9 cellular contexts compared by ENCODE assay signal in the genomic region with DNA sequence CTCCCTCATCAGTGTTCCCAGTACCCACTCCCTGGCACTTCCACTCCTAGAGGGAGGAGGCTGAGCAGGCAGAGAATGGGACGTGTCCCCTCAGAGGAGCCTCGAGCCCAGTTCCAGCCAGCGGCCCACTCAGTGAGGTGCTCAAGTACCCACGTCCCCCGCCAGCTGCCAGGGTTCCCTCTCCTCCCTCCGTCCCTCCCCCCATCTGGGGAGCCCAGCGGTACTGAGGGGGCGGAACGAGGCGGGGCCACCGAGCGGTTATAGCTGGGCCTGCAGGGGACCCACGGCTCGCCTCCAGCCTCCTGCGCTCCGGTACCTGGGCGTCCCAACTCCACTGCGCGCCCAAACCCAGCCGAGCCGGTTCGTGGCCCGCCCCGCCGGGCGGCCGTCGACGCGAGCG. TPM values are rescaled to one million over a fixed set of nuclear protein-coding genes. Genes with fewer than 3 reads are reported as not detected.
DNase-seq lines count a peak whose midpoint lies in the region; ATAC-seq and TF ChIP-seq lines count a peak whose summit lies in the region.
"Had no signal": no experiment of that assay in that cellular context is flagged by ENCODE, and none has a peak within 500 bp of the region (broad histone marks: within the 10 kb centered on the region; RNA-seq: fewer than 3 reads in every experiment).

A gene (plus strand): TSS at position 286 of the 400 bp plus-strand sequence.

- WGBS in mesenchymal stem cell, result 8% methylated on average over 30 of the region's 31 CpGs

- H3K23ac ChIP-seq in mesenchymal stem cell (ENCODE audit: low read length in 2 of 2), result peak within 1 kb of the TSS in 1 of 2 experiments; percentile 68

- peak within 1 kb of the TSS; percentile 40 for H2BK15ac ChIP-seq in mesenchymal stem cell (ENCODE audit: low read depth, poor library complexity, severe bottlenecking)

- peak; percentile 31 for ATAC-seq in GM23338
- ATAC-seq in activated T-cell treated with anti-CD3 and anti-CD28 coated beads, Interleukin-2, amount 50 U/mL, for 4 hours, result peak in 1 of 2 donors; percentile 27

- no peak within 1 kb of the TSS for H2BK120ac ChIP-seq in mesenchymal stem cell (ENCODE audit: low read depth, low read length)

- H3K4me2 ChIP-seq in GM23338, result peak within 1 kb of the TSS; percentile 85
- peak within 1 kb of the TSS; percentile 50 for H3K4me2 ChIP-seq in mesenchymal stem cell (ENCODE audit: low read length, poor library complexity, severe bottlenecking)

- TF ChIP-seq CTCF in AG04450 (IDR thresholded peaks at IDR 0.05; ENCODE audit: low read depth, low read length) (no peak), GM23338 (conservative IDR thresholded peaks at IDR 0.05; ENCODE audit: low read depth in 2 of 2) (no peak)

- no peaks in the 10 kb centered on the region for H3K9me2 ChIP-seq in GM23338 (ENCODE audit: insufficient read depth)

- no peak within 1 kb of the TSS for H2BK5ac ChIP-seq in mesenchymal stem cell (ENCODE audit: low read depth, low read length, poor library complexity, severe bottlenecking)

- H3K4me1 Mint-ChIP-seq in GM23338, result peaks cover 11% of the 10 kb centered on the region
- peaks cover 14% of the 10 kb centered on the region for H3K4me1 Mint-ChIP-seq in activated T-cell treated with anti-CD3 and anti-CD28 coated beads, Interleukin-2, amount 50 U/mL, for 4 hours (ENCODE audit: low read depth)

- DNase-seq in AG04450 (ENCODE audit: low read depth, low spot score) (no peak), GM23338 (ENCODE audit: low spot score) (peak; percentile 68), mesenchymal stem cell (peak; percentile 13), cortex of kidney (lab: John Stamatoyannopoulos, UW) (no peak), NCI-H2029 treated with DMSO at 0.1 percent for 48 hours (lab: John Stamatoyannopoulos, UW) (no peak), medulla oblongata (ENCODE audit: extremely low spot score) (no peak), nucleus accumbens (lab: John Stamatoyannopoulos, UW) (no peak)
- no peak for DNase-seq in activated T-cell treated with anti-CD3 and anti-CD28 coated beads, Interleukin-2, amount 50 U/mL, for 4 hours
- DNase-seq: WERI-Rb-1 had no signal

- no peak within 1 kb of the TSS for H2AK5ac ChIP-seq in mesenchymal stem cell (ENCODE audit: low read length, severe bottlenecking)

- peaks cover 8% of the 10 kb centered on the region for H3F3A ChIP-seq in GM23338 (replicated peaks; ENCODE audit: low read depth)

- H4K8ac ChIP-seq in mesenchymal stem cell (ENCODE audit: low read length), result peak within 1 kb of the TSS; percentile 38

- H2AFZ ChIP-seq in GM23338 (peak within 1 kb of the TSS; percentile 74; the same call in 1 of the 2 replicates), mesenchymal stem cell (ENCODE audit: low read depth, low read length) (no peak within 1 kb of the TSS)

- POLR2A ChIA-PET in AG04450 (lab: Yijun Ruan, JAX), result interaction anchor here (0.6 kb wide), 1 partner anchor 136 kb away, joined by 3 read pairs; a partner anchor contains a TSS

- H2BK12ac ChIP-seq in mesenchymal stem cell (ENCODE audit: low read length in 2 of 2), result peak within 1 kb of the TSS in 1 of 2 experiments; percentile 68

- H3K4me3 ChIP-seq in AG04450 (ENCODE audit: low read depth, low read length) (peak within 1 kb of the TSS; percentile 4; the same call in 1 of the 2 replicates), GM23338 (peak within 1 kb of the TSS; percentile 62), mesenchymal stem cell (ENCODE audit: insufficient read depth in 1 of 2, low read depth in 1 of 2, low read length in 2 of 2) (peak within 1 kb of the TSS in 1 of 2 experiments; percentile 20)

- H3K36me3 Mint-ChIP-seq in GM23338 (ENCODE audit: low read depth), result peaks cover 3% of the 10 kb centered on the region; the same call in 1 of the 3 replicates
- no peaks in the 10 kb centered on the region for H3K36me3 Mint-ChIP-seq in activated T-cell treated with anti-CD3 and anti-CD28 coated beads, Interleukin-2, amount 50 U/mL, for 4 hours (ENCODE audit: insufficient read depth)

- H3K27ac ChIP-seq in AG04450 (ENCODE audit: low read depth, low read length) (no peak within 1 kb of the TSS), GM23338 (ENCODE audit: low read depth) (no peak within 1 kb of the TSS), mesenchymal stem cell (ENCODE audit: low read length, poor library complexity, severe bottlenecking) (no peak within 1 kb of the TSS)
- H3K27ac ChIP-seq: WERI-Rb-1 had no signal

- H3K27ac Mint-ChIP-seq in GM23338, result no peak within 1 kb of the TSS

- no peak within 1 kb of the TSS for H3K9ac ChIP-seq in mesenchymal stem cell (ENCODE audit: low read length)

- H3K9me3 ChIP-seq in AG04450 (ENCODE audit: control insufficient read depth, insufficient read depth, low read length) (no peaks in the 10 kb centered on the region), mesenchymal stem cell (ENCODE audit: control insufficient read depth, low read length) (no peaks in the 10 kb centered on the region)

- CTCF ChIA-PET in AG04450 (lab: Charles Lee), result interaction anchor here (1.6 kb wide), 1 partner anchor 37 kb away, joined by 3 read pairs; no protein-coding TSS in a partner anchor

- H3K4me1 ChIP-seq in GM23338 (ENCODE audit: insufficient read depth), result no peaks in the 10 kb centered on the region; the same call in 1 of the 2 replicates
- H3K4me1 ChIP-seq in mesenchymal stem cell (ENCODE audit: control insufficient read depth, insufficient read depth, low read depth, low read length), result peaks cover 34% of the 10 kb centered on the region

- H4K20me1 ChIP-seq in GM23338 (replicated peaks; ENCODE audit: insufficient read depth), result no peaks in the 10 kb centered on the region; the same call in 1 of the 2 replicates

- peak within 1 kb of the TSS in 1 of 2 experiments; percentile 29 for H3K18ac ChIP-seq in mesenchymal stem cell (ENCODE audit: low read depth in 1 of 2, low read length in 2 of 2)

- no peaks in the 10 kb centered on the region for H3K79me2 ChIP-seq in GM23338 (replicated peaks; ENCODE audit: insufficient read depth)

- H3K9me3 Mint-ChIP-seq in GM23338, result no peaks in the 10 kb centered on the region
- H3K9me3 Mint-ChIP-seq in activated T-cell treated with anti-CD3 and anti-CD28 coated beads, Interleukin-2, amount 50 U/mL, for 4 hours, result no peaks in the 10 kb centered on the region

- H3K4ac ChIP-seq in mesenchymal stem cell (ENCODE audit: low read depth in 1 of 2, low read length in 2 of 2), result peak within 1 kb of the TSS in 1 of 2 experiments; percentile 26

- peaks cover 49% of the 10 kb centered on the region for H3K27me3 Mint-ChIP-seq in GM23338 (ENCODE audit: insufficient read depth, low read depth, poor library complexity)
- H3K27me3 Mint-ChIP-seq in activated T-cell treated with anti-CD3 and anti-CD28 coated beads, Interleukin-2, amount 50 U/mL, for 4 hours (ENCODE audit: low read depth), result peaks cover 35% of the 10 kb centered on the region

- no peak within 1 kb of the TSS for H4K91ac ChIP-seq in mesenchymal stem cell (ENCODE audit: low read length)

- H3K14ac ChIP-seq in mesenchymal stem cell (ENCODE audit: low read length in 2 of 2), result peak within 1 kb of the TSS in 1 of 2 experiments; percentile 75

- H3K4me3 Mint-ChIP-seq in GM23338, result peak within 1 kb of the TSS; percentile 72
- peak within 1 kb of the TSS; percentile 53 for H3K4me3 Mint-ChIP-seq in activated T-cell treated with anti-CD3 and anti-CD28 coated beads, Interleukin-2, amount 50 U/mL, for 4 hours

- no peaks in the 10 kb centered on the region for H3K79me1 ChIP-seq in mesenchymal stem cell (replicated peaks; ENCODE audit: low read length, poor library complexity, severe bottlenecking)

- H3K36me3 ChIP-seq in GM23338 (ENCODE audit: insufficient read depth), result no peaks in the 10 kb centered on the region
- H3K36me3 ChIP-seq in mesenchymal stem cell (ENCODE audit: control insufficient read depth in 1 of 2, insufficient read depth in 2 of 2, low read depth in 1 of 2, low read length in 2 of 2), result no peaks in the 10 kb centered on the region
- H3K36me3 ChIP-seq: WERI-Rb-1 had no signal

- H3K27me3 ChIP-seq in AG04450 (ENCODE audit: control insufficient read depth, insufficient read depth, low read length) (peaks cover 5% of the 10 kb centered on the region), GM23338 (ENCODE audit: insufficient read depth) (peaks cover 49% of the 10 kb centered on the region), mesenchymal stem cell (ENCODE audit: control insufficient read depth in 1 of 2, insufficient read depth in 1 of 2, low read length in 2 of 2) (peaks cover 21 to 33% of the 10 kb centered on the region in 2 experiments)

TF ChIP-seq in GM23338, 12 proteins besides CTCF, POLR2A, EP300 and RAD21 (continues in another document):
- TF ChIP-seq ZNF114 (CRISPR knock-in tag; IDR thresholded peaks at IDR 0.05) (no peak), STAT1 (IDR thresholded peaks at IDR 0.05; ENCODE audit: unreplicated experiment) (no peak), EZH2phosphoT487 (IDR thresholded peaks at IDR 0.05; ENCODE audit: unreplicated experiment) (no peak), NANOG (IDR thresholded peaks at IDR 0.05; ENCODE audit: borderline replicate concordance) (no peak)

RNA-seq across cellular contexts. Expression of the gene that starts here (rescaled TPM):
- polyA plus RNA-seq in AG04450 (2011; rRNA removed) (0.66 and 0.94 TPM in 2 replicates), GM23338 (2016; fragmentation: Nextera tagmentation; extraction: Ambion mirVana) (37.0 and 37.6 TPM in 2 replicates)
- polyA minus RNA-seq in AG04450 (2011; rRNA and poly(A)+ RNA removed), result not detected in 2 replicates
- 1.9 and 4.5 TPM in 2 replicates for total RNA-seq in GM23338 (2014; rRNA removed; shearing (Covaris generic))
- total RNA-seq in activated T-cell treated with anti-CD3 and anti-CD28 coated beads, Interleukin-2, amount 50 U/mL, for 4 hours, result 10 to 100 TPM in 2 of 3 donors, 1 to 10 TPM in 1; 9.2 to 19.0 (median 13.1) TPM
- 0.59 TPM for polyA plus RNA-seq in mesenchymal stem cell (2013, experiment 1 of 2)
- 0.71 TPM for polyA plus RNA-seq in mesenchymal stem cell (2013, experiment 2 of 2)

Comparison
In these comparisons a context has a peak if more than half of its experiments do, and no peak if none do; other contexts are left out.
1. RNA of the gene that starts here (polyA plus RNA-seq): 37.0 to 37.6 TPM in GM23338; 0.66 to 0.94 TPM in AG04450; every median in the first group is over 10 times any median in the second.
2. DNase-seq: peak in GM23338 (single experiment) and mesenchymal stem cell (single experiment); none in AG04450 (single experiment), activated T-cell treated with anti-CD3 and anti-CD28 coated beads, Interleukin-2, amount 50 U/mL, for 4 hours (single experiment), cortex of kidney (single experiment), NCI-H2029 treated with DMSO at 0.1 percent for 48 hours (single experiment), medulla oblongata (single experiment) and nucleus accumbens (0 of 56).